ENCODE assay signal across 1 cellular context in the genomic region with DNA sequence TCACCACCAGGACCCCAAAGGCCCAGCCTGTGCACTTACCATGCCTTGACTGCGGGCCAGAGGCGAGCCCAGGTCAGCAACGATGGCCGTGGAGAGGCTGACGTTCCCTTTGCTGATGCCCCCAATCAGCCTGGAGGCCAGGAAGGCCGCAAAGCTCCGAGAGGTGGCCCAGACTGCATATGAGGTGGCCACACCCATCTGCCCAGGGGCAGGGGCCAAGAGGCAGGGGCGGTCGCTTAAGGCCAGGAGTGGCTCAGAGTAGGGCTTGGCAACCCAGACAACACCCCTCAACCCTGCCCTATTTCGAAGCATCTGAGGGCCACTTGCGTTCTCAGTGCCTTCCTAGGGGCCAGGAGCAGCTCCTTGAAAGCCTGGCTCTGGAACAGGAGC.
A peak's percentile ranks its signal among the peaks of the same experiment; 100 is the strongest.
TF ChIP-seq lines count a peak whose summit lies in the region.

No MANE protein-coding gene starts in this region.

TF ChIP-seq in HepG2, 621 proteins besides CTCF, POLR2A, EP300 and RAD21:
- TF ChIP-seq HNRNPL (IDR thresholded peaks at IDR 0.05; ENCODE audit: low read depth, low read length) (no peak), AGO1 (IDR thresholded peaks at IDR 0.05; ENCODE audit: low read depth, low read length, poor library complexity, severe bottlenecking) (peak; percentile 47), ZFX (CRISPR knock-in tag; IDR thresholded peaks at IDR 0.05; ENCODE audit: low read depth) (0 out of 2 replicates have a peak, but pooled peaks have one; percentile 1), POLR2G (IDR thresholded peaks at IDR 0.05; ENCODE audit: low read depth, low read length) (peak; percentile 11; the same call in 1 of the 2 replicates)
